Comparison of ENCODE assay signal across 9 cellular contexts in genomic region chrX:119784747-119785446, GRCh38. TPM values are rescaled to one million over a fixed set of nuclear protein-coding genes. Genes with fewer than 3 reads are reported as not detected.
A peak's percentile ranks its signal among the peaks of the same experiment; 100 is the strongest.
DNase-seq lines count a peak whose midpoint lies in the region; ATAC-seq and TF ChIP-seq lines count a peak whose summit lies in the region.
"Had no signal": no experiment of that assay in that cellular context is flagged by ENCODE, and none has a peak within 500 bp of the region (broad histone marks: within the 10 kb centered on the region; RNA-seq: fewer than 3 reads in every experiment).

No MANE protein-coding gene starts in this region.

- CTCF ChIA-PET in Calu3 (lab: Charles Lee) = interaction anchor here (0.6 to 0.7 kb wide), 2 partner anchors 210 to 270 kb away, joined by 3 to 9 read pairs; no protein-coding TSS in a partner anchor
- CTCF ChIA-PET in activated naive CD4-positive, alpha-beta T cell treated with anti-CD3 and anti-CD28 coated beads, Interleukin-2, amount 10 ng/mL, durations not matched to agents 7 days and 5 days (lab: Charles Lee) = interaction anchor here (0.6 to 1.9 kb wide), 7 partner anchors 23 to 324 kb away, joined by 3 to 13 read pairs (median 3); partner anchors contain the start of gene SOWAHD

- intact Hi-C loops in Calu3 (cut with micrococcal nuclease; ENCODE audit: unreplicated experiment) = no loop called here
- intact Hi-C loops in left lung (cut with DNase I) = no loop called here

- H3K27me3 ChIP-seq in left lung = no peaks in the 10 kb centered on the region

- H3K4me1 Mint-ChIP-seq in Calu3 (ENCODE audit: low read depth, unreplicated experiment) = peaks cover 7% of the 10 kb centered on the region
- H3K4me1 Mint-ChIP-seq in activated naive CD4-positive, alpha-beta T cell treated with anti-CD3 and anti-CD28 coated beads, Interleukin-2, amount 10 ng/mL, durations not matched to agents 7 days and 5 days = peaks cover 33% of the 10 kb centered on the region

- H3K36me3 Mint-ChIP-seq in Calu3 (ENCODE audit: insufficient read depth, unreplicated experiment) = peaks cover 67% of the 10 kb centered on the region
- peaks cover 27% of the 10 kb centered on the region for H3K36me3 Mint-ChIP-seq in activated naive CD4-positive, alpha-beta T cell treated with anti-CD3 and anti-CD28 coated beads, Interleukin-2, amount 10 ng/mL, durations not matched to agents 7 days and 5 days

- H3K9me3 Mint-ChIP-seq in Calu3 (ENCODE audit: low read depth, unreplicated experiment) = no peaks in the 10 kb centered on the region
- no peaks in the 10 kb centered on the region for H3K9me3 Mint-ChIP-seq in activated naive CD4-positive, alpha-beta T cell treated with anti-CD3 and anti-CD28 coated beads, Interleukin-2, amount 10 ng/mL, durations not matched to agents 7 days and 5 days

- no peak overlapping the region for H3K4me3 ChIP-seq in left lung
- H3K4me3 ChIP-seq: SK-N-MC had no signal

- ATAC-seq in left lung (peak; percentile 61), HG03135 (IDR thresholded peaks at IDR 0.05; ENCODE audit: unreplicated experiment) (no peak), HG03095 (IDR thresholded peaks at IDR 0.05; ENCODE audit: unreplicated experiment) (no peak)

- H3K4me1 ChIP-seq in left lung = peaks cover 6 to 35% of the 10 kb centered on the region in 2 donors

- H3K9me3 ChIP-seq in left lung = no peaks in the 10 kb centered on the region

- peaks cover 0 to 48% of the 10 kb centered on the region in 2 donors for H3K36me3 ChIP-seq in left lung

- H3K27ac Mint-ChIP-seq in Calu3 (ENCODE audit: unreplicated experiment) = peak overlapping the region; percentile 42
- no peak overlapping the region for H3K27ac Mint-ChIP-seq in activated naive CD4-positive, alpha-beta T cell treated with anti-CD3 and anti-CD28 coated beads, Interleukin-2, amount 10 ng/mL, durations not matched to agents 7 days and 5 days

- no peak overlapping the region for H3K4me3 Mint-ChIP-seq in Calu3 (ENCODE audit: low read depth, unreplicated experiment)
- no peak overlapping the region for H3K4me3 Mint-ChIP-seq in activated naive CD4-positive, alpha-beta T cell treated with anti-CD3 and anti-CD28 coated beads, Interleukin-2, amount 10 ng/mL, durations not matched to agents 7 days and 5 days

- no TSS peak for BruUV-seq in Calu3 (replicated peaks; lab: Mats Ljungman, UMichigan)

- H3K27ac ChIP-seq in left lung = no peak overlapping the region
- H3K27ac ChIP-seq: SK-N-MC had no signal

- H3K27me3 Mint-ChIP-seq in Calu3 (ENCODE audit: unreplicated experiment) = no peaks in the 10 kb centered on the region
- H3K27me3 Mint-ChIP-seq in activated naive CD4-positive, alpha-beta T cell treated with anti-CD3 and anti-CD28 coated beads, Interleukin-2, amount 10 ng/mL, durations not matched to agents 7 days and 5 days = no peaks in the 10 kb centered on the region

- TF ChIP-seq CTCF in Calu3 (IDR thresholded peaks at IDR 0.05; ENCODE audit: unreplicated experiment) = peak; percentile 58
- peak; percentile 21 to 50 for TF ChIP-seq CTCF in left lung (IDR thresholded peaks at IDR 0.05)

- DNase-seq in Calu3 (peak; percentile 62), HCEC 1CT (peak; percentile 35), SIG-M5 (lab: John Stamatoyannopoulos, UW) (peak; percentile 16), left lung (no peak), SW480 (ENCODE audit: low spot score) (no peak)
- peak; percentile 66 for DNase-seq in activated naive CD4-positive, alpha-beta T cell treated with anti-CD3 and anti-CD28 coated beads, Interleukin-2, amount 10 ng/mL, durations not matched to agents 7 days and 5 days

RNA-seq across cellular contexts. Expression of gene RPL39, which starts 6.5 kb away (rescaled TPM):
- 1,689 and 1,778 TPM in 2 replicates for total RNA-seq in Calu3 (2022)
- 1,000 to 10,000 TPM; 1,442 to 1,453 TPM for total RNA-seq in left lung

RNA-seq across cellular contexts. Expression of gene SOWAHD, which starts 26.5 kb away (rescaled TPM):
- total RNA-seq in Calu3 (2022) = not detected in 2 replicates
- 1 to 10 TPM; 2.4 to 4.2 TPM for total RNA-seq in left lung

Comparison
In these comparisons a context has a peak if more than half of its experiments do, and no peak if none do; other contexts are left out.
1. DNase-seq: peak in Calu3 (single experiment), HCEC 1CT (single experiment), SIG-M5 (single experiment) and activated naive CD4-positive, alpha-beta T cell treated with anti-CD3 and anti-CD28 coated beads, Interleukin-2, amount 10 ng/mL, durations not matched to agents 7 days and 5 days (single experiment); none in left lung (0 of 2) and SW480 (single experiment).